27 cellular contexts compared by ENCODE assay signal in the genomic region with DNA sequence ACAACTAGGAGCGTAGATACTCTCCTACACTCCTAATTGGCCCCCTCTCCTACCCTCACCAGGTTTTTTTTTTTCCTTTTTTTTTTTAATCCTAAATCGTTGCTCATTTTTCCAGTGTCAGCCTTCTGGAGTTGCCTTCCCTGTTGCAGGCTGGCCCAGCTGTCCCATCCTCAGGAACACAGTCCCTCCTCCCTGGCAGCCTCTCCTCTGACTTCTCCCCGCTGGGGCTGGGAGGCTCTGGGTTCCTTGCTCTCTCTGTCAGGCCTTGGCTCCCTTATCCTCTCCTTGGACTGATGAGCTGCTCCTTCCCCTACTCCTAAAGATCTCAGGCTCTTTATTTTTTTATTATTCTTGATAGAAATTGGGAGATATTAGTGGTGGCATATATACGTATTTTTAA.
"Had no signal": no experiment of that assay in that cellular context is flagged by ENCODE, and none has a peak within 500 bp of the region (broad histone marks: within the 10 kb centered on the region; RNA-seq: fewer than 3 reads in every experiment).

No MANE protein-coding gene starts in this region.

- H3K4me1 ChIP-seq: colonic mucosa, right lobe of liver, thyroid gland had no signal

- DNase-seq: colonic mucosa; effector CD8-positive, alpha-beta T cell; endodermal cell; foreskin fibroblast; gastrocnemius medialis; hippocampal formation; left colon; mucosa of descending colon; naive B cell; nucleus accumbens; right lobe of liver; stimulated activated CD4-positive, alpha-beta T cell treated with anti-CD3 and anti-CD28 coated beads, Interleukin-12 subunit alpha, Interleukin-12 subunit beta, amount 100 ng/mL, for 4 hours; stimulated activated CD4-positive, alpha-beta T cell treated with anti-CD3 and anti-CD28 coated beads, Interleukin-1b, Interleukin-23, amount 100 ng/mL, for 48 hours; stimulated activated CD4-positive, alpha-beta T cell treated with anti-CD3 and anti-CD28 coated beads, Interleukin-4, amount 100 ng/mL, for 1 hour; stimulated activated CD8-positive, alpha-beta memory T cell treated with anti-CD3 and anti-CD28 coated beads, Interleukin-4, amount 100 ng/mL, for 48 hours; stimulated activated naive CD4-positive, alpha-beta T cell; stimulated activated naive CD8-positive, alpha-beta T cell treated with anti-CD3 and anti-CD28 coated beads, Interleukin-15, amount 100 ng/mL, for 72 hours; thyroid gland; trophoblast cell had no signal

- H3K9me3 ChIP-seq: colonic mucosa, gastrocnemius medialis, heart left ventricle, mucosa of descending colon, psoas muscle, right lobe of liver, thyroid gland had no signal

- ATAC-seq: esophagus mucosa; gastrocnemius medialis; left colon; mucosa of descending colon; natural killer cell treated with Interleukin-12 subunit alpha and Interleukin-12 subunit beta and Interleukin-15 and Interleukin-18, amount 100 ng/mL, for 72 hours; psoas muscle; right lobe of liver; stimulated activated naive CD8-positive, alpha-beta T cell treated with anti-CD3 and anti-CD28 coated beads, Interleukin-15, amount 100 ng/mL, for 72 hours had no signal

- H3K27ac ChIP-seq: colonic mucosa, epithelial cell of prostate, neural progenitor cell, psoas muscle, right lobe of liver, thyroid gland had no signal

- H3K4me3 ChIP-seq: colonic mucosa, gastrocnemius medialis, heart left ventricle, lung, mucosa of descending colon, neural progenitor cell, psoas muscle, right lobe of liver, smooth muscle cell, thyroid gland had no signal

- H3K27me3 ChIP-seq: colonic mucosa, gastrocnemius medialis, heart left ventricle, neural progenitor cell, right lobe of liver, thyroid gland had no signal
